In the genomic region with DNA sequence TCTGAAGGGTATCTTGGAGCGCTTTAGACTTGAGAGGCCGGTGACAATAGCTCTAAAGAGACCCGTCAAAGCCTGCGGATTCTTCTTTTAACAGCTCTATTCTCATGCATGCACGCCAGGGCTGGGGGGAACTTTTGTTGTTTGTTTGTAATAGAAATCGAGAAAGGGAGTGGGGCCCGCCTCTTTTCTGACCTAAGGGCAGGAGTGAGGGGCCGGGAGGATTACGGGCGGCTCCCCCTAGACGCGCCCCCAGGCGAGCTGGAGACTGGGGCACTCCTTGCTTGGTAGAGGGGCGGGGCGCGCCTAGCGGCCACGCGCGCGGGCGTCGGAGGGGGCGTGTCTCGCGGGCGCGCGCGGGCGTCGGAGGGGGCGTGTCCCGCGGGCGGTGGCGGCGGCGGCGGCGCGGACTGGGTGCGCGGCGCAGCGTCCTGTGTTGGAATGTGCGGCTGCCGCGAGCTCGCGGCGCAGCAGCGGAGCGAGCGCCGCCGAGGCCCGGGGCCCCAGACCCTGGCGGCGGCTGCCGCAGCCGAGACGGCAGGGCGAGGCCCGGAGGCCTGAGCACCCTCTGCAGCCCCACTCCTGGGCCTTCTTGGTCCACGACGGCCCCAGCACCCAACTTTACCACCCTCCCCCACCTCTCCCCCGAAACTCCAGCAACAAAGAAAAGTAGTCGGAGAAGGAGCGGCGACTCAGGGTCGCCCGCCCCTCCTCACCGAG, we compare ENCODE assay signal across 8 cellular contexts. TPM values are rescaled to one million over a fixed set of nuclear protein-coding genes. Genes with fewer than 3 reads are reported as not detected.
A peak's percentile ranks its signal among the peaks of the same experiment; 100 is the strongest.
DNase-seq lines count a peak whose midpoint lies in the region; ATAC-seq and TF ChIP-seq lines count a peak whose summit lies in the region.

A gene with protein sequence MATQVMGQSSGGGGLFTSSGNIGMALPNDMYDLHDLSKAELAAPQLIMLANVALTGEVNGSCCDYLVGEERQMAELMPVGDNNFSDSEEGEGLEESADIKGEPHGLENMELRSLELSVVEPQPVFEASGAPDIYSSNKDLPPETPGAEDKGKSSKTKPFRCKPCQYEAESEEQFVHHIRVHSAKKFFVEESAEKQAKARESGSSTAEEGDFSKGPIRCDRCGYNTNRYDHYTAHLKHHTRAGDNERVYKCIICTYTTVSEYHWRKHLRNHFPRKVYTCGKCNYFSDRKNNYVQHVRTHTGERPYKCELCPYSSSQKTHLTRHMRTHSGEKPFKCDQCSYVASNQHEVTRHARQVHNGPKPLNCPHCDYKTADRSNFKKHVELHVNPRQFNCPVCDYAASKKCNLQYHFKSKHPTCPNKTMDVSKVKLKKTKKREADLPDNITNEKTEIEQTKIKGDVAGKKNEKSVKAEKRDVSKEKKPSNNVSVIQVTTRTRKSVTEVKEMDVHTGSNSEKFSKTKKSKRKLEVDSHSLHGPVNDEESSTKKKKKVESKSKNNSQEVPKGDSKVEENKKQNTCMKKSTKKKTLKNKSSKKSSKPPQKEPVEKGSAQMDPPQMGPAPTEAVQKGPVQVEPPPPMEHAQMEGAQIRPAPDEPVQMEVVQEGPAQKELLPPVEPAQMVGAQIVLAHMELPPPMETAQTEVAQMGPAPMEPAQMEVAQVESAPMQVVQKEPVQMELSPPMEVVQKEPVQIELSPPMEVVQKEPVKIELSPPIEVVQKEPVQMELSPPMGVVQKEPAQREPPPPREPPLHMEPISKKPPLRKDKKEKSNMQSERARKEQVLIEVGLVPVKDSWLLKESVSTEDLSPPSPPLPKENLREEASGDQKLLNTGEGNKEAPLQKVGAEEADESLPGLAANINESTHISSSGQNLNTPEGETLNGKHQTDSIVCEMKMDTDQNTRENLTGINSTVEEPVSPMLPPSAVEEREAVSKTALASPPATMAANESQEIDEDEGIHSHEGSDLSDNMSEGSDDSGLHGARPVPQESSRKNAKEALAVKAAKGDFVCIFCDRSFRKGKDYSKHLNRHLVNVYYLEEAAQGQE (plus strand): TSS at position 412 of the 717 bp plus-strand sequence. CDS start 2,739 bp downstream, outside the sequence.

- peak within 1 kb of the TSS; percentile 97 for H3K4me3 Mint-ChIP-seq in CD8-positive, alpha-beta T cell
- H3K4me3 Mint-ChIP-seq in activated T-helper 2 cell treated with anti-CD3 and anti-CD28 coated beads, Interferon-gamma antibody, Interleukin-2, Interleukin-4, amounts not matched to agents 10 μg/mL and 5 μg/mL and 100 μg/mL, durations not matched to agents 14 hours and 24 hours and 36 hours (ENCODE audit: low read depth) = peak within 1 kb of the TSS; percentile 84
- peak within 1 kb of the TSS; percentile 87 for H3K4me3 Mint-ChIP-seq in natural killer cell treated with Interleukin-12 subunit alpha and Interleukin-12 subunit beta and Interleukin-15 and Interleukin-18, amount 100 ng/mL, for 72 hours

- DNase-seq in CD8-positive, alpha-beta T cell = peak; percentile 74 to 91 (median 81)
- DNase-seq in RPMI7951 (ENCODE audit: low read depth) = peak; percentile 60
- DNase-seq in activated T-helper 2 cell treated with anti-CD3 and anti-CD28 coated beads, Interferon-gamma antibody, Interleukin-2, Interleukin-4, amounts not matched to agents 10 μg/mL and 5 μg/mL and 100 μg/mL, durations not matched to agents 14 hours and 24 hours and 36 hours (ENCODE audit: low spot score) = peak; percentile 78
- DNase-seq in fibroblast of peridontal ligament (ENCODE audit: extremely low read depth) = peak; percentile 40
- DNase-seq in natural killer cell treated with Interleukin-12 subunit alpha and Interleukin-12 subunit beta and Interleukin-15 and Interleukin-18, amount 100 ng/mL, for 72 hours (ENCODE audit: low spot score) = peak; percentile 86
- DNase-seq in stimulated activated naive CD4-positive, alpha-beta T cell (lab: John Stamatoyannopoulos, UW) = peak; percentile 74 to 90 (median 79)

- H3K36me3 ChIP-seq in CD8-positive, alpha-beta T cell (ENCODE audit: insufficient read depth, low read length) = no peaks in the 10 kb centered on the region

- H3K9me3 Mint-ChIP-seq in CD8-positive, alpha-beta T cell = no peaks in the 10 kb centered on the region
- no peaks in the 10 kb centered on the region for H3K9me3 Mint-ChIP-seq in activated T-helper 2 cell treated with anti-CD3 and anti-CD28 coated beads, Interferon-gamma antibody, Interleukin-2, Interleukin-4, amounts not matched to agents 10 μg/mL and 5 μg/mL and 100 μg/mL, durations not matched to agents 14 hours and 24 hours and 36 hours
- no peaks in the 10 kb centered on the region for H3K9me3 Mint-ChIP-seq in natural killer cell treated with Interleukin-12 subunit alpha and Interleukin-12 subunit beta and Interleukin-15 and Interleukin-18, amount 100 ng/mL, for 72 hours

- H3K4me1 Mint-ChIP-seq in CD8-positive, alpha-beta T cell (ENCODE audit: low read depth) = peaks cover 42% of the 10 kb centered on the region
- H3K4me1 Mint-ChIP-seq in activated T-helper 2 cell treated with anti-CD3 and anti-CD28 coated beads, Interferon-gamma antibody, Interleukin-2, Interleukin-4, amounts not matched to agents 10 μg/mL and 5 μg/mL and 100 μg/mL, durations not matched to agents 14 hours and 24 hours and 36 hours (ENCODE audit: low read depth) = peaks cover 34% of the 10 kb centered on the region
- H3K4me1 Mint-ChIP-seq in natural killer cell treated with Interleukin-12 subunit alpha and Interleukin-12 subunit beta and Interleukin-15 and Interleukin-18, amount 100 ng/mL, for 72 hours (ENCODE audit: low read depth in 2 of 2) = peaks cover 34 to 39% of the 10 kb centered on the region in 2 donors

- H3K27ac Mint-ChIP-seq in CD8-positive, alpha-beta T cell = peak within 1 kb of the TSS; percentile 95
- H3K27ac Mint-ChIP-seq in activated T-helper 2 cell treated with anti-CD3 and anti-CD28 coated beads, Interferon-gamma antibody, Interleukin-2, Interleukin-4, amounts not matched to agents 10 μg/mL and 5 μg/mL and 100 μg/mL, durations not matched to agents 14 hours and 24 hours and 36 hours = peak within 1 kb of the TSS; percentile 72
- peak within 1 kb of the TSS; percentile 90 to 93 for H3K27ac Mint-ChIP-seq in natural killer cell treated with Interleukin-12 subunit alpha and Interleukin-12 subunit beta and Interleukin-15 and Interleukin-18, amount 100 ng/mL, for 72 hours

- POLR2A ChIA-PET in CD8-positive, alpha-beta T cell (lab: Charles Lee) = interaction anchor here (0.7 to 4.3 kb wide), 12 partner anchors 9 to 1362 kb away, joined by 3 to 114 read pairs (median 4); a partner anchor contains a TSS

- H3K36me3 Mint-ChIP-seq in CD8-positive, alpha-beta T cell = peaks cover 21% of the 10 kb centered on the region
- peaks cover 18% of the 10 kb centered on the region for H3K36me3 Mint-ChIP-seq in activated T-helper 2 cell treated with anti-CD3 and anti-CD28 coated beads, Interferon-gamma antibody, Interleukin-2, Interleukin-4, amounts not matched to agents 10 μg/mL and 5 μg/mL and 100 μg/mL, durations not matched to agents 14 hours and 24 hours and 36 hours (ENCODE audit: low read depth)
- peaks cover 9% of the 10 kb centered on the region for H3K36me3 Mint-ChIP-seq in natural killer cell treated with Interleukin-12 subunit alpha and Interleukin-12 subunit beta and Interleukin-15 and Interleukin-18, amount 100 ng/mL, for 72 hours

- no peak for TF ChIP-seq CTCF in CD8-positive, alpha-beta T cell (IDR thresholded peaks at IDR 0.05)

- no peaks in the 10 kb centered on the region for H3K27me3 ChIP-seq in CD8-positive, alpha-beta T cell (ENCODE audit: insufficient read depth, low read length)

- peak within 1 kb of the TSS; percentile 86 for H3K27ac ChIP-seq in CD8-positive, alpha-beta T cell (ENCODE audit: low read depth, low read length)

- no peaks in the 10 kb centered on the region for H3K27me3 Mint-ChIP-seq in CD8-positive, alpha-beta T cell (ENCODE audit: low read depth)
- H3K27me3 Mint-ChIP-seq in activated T-helper 2 cell treated with anti-CD3 and anti-CD28 coated beads, Interferon-gamma antibody, Interleukin-2, Interleukin-4, amounts not matched to agents 10 μg/mL and 5 μg/mL and 100 μg/mL, durations not matched to agents 14 hours and 24 hours and 36 hours (ENCODE audit: low read depth) = peaks cover 10% of the 10 kb centered on the region
- H3K27me3 Mint-ChIP-seq in natural killer cell treated with Interleukin-12 subunit alpha and Interleukin-12 subunit beta and Interleukin-15 and Interleukin-18, amount 100 ng/mL, for 72 hours = no peaks in the 10 kb centered on the region

- no peaks in the 10 kb centered on the region for H3K9me3 ChIP-seq in CD8-positive, alpha-beta T cell (ENCODE audit: low read length)

- peak; percentile 67 for ATAC-seq in CD8-positive, alpha-beta T cell
- peak; percentile 43 for ATAC-seq in GM19351 (IDR thresholded peaks at IDR 0.05; ENCODE audit: unreplicated experiment)
- peak; percentile 38 for ATAC-seq in HG03469 (IDR thresholded peaks at IDR 0.05; ENCODE audit: unreplicated experiment)
- ATAC-seq in natural killer cell treated with Interleukin-12 subunit alpha and Interleukin-12 subunit beta and Interleukin-15 and Interleukin-18, amount 100 ng/mL, for 72 hours = peak; percentile 81 to 83

- CTCF ChIA-PET in CD8-positive, alpha-beta T cell (lab: Charles Lee) = interaction anchor here (0.6 to 1.7 kb wide), 3 partner anchors 70 to 482 kb away, joined by 3 to 15 read pairs (median 4); a partner anchor contains a TSS

- H3K4me3 ChIP-seq in CD8-positive, alpha-beta T cell (ENCODE audit: low read depth, low read length) = peak within 1 kb of the TSS; percentile 92

- peaks cover 43% of the 10 kb centered on the region for H3K4me1 ChIP-seq in CD8-positive, alpha-beta T cell (ENCODE audit: insufficient read depth, low read length)

- intact Hi-C loops in CD8-positive, alpha-beta T cell (cut with DNase I, micrococcal nuclease) = loop anchor here (1.0 to 10.0 kb wide), 14 partner anchors 70 to 1510 kb away; a partner anchor contains a TSS
- intact Hi-C loops in activated T-helper 2 cell treated with anti-CD3 and anti-CD28 coated beads, Interferon-gamma antibody, Interleukin-2, Interleukin-4, amounts not matched to agents 10 μg/mL and 5 μg/mL and 100 μg/mL, durations not matched to agents 14 hours and 24 hours and 36 hours (cut with micrococcal nuclease) = loop anchor here (2.0 to 5.0 kb wide), 3 partner anchors 105 to 959 kb away; a partner anchor contains a TSS

RNA-seq across cellular contexts. Expression of the gene that starts here (rescaled TPM):
- 10 to 100 TPM; 58.9 to 60.7 TPM for total RNA-seq in CD8-positive, alpha-beta T cell
- 20.0 and 27.8 TPM in 2 replicates for total RNA-seq in RPMI7951 (2014; rRNA removed; shearing (Covaris generic))
- total RNA-seq in activated T-helper 2 cell treated with anti-CD3 and anti-CD28 coated beads, Interferon-gamma antibody, Interleukin-2, Interleukin-4, amounts not matched to agents 10 μg/mL and 5 μg/mL and 100 μg/mL, durations not matched to agents 14 hours and 24 hours and 36 hours = 44.5 and 47.7 TPM in 2 replicates
- total RNA-seq in natural killer cell treated with Interleukin-12 subunit alpha and Interleukin-12 subunit beta and Interleukin-15 and Interleukin-18, amount 100 ng/mL, for 72 hours = 10 to 100 TPM; 34.9 to 39.8 TPM

Comparison
In these comparisons a context has a peak if more than half of its experiments do, and no peak if none do; other contexts are left out.
1. Peak in every context shown above with its lines: DNase-seq, ATAC-seq, H3K4me3 ChIP-seq and H3K27ac ChIP-seq.